25 cellular contexts compared by ENCODE assay signal in genomic region chr11:41010361-41011050, GRCh38.
DNase-seq lines count a peak whose midpoint lies in the region; ATAC-seq and TF ChIP-seq lines count a peak whose summit lies in the region.
"Had no signal": no experiment of that assay in that cellular context is flagged by ENCODE, and none has a peak within 500 bp of the region (broad histone marks: within the 10 kb centered on the region; RNA-seq: fewer than 3 reads in every experiment).

No MANE protein-coding gene starts in this region.

- no peaks in the 10 kb centered on the region for H4K20me1 ChIP-seq in neural progenitor cell (ENCODE audit: low read depth)
- H4K20me1 ChIP-seq: BLaER1 treated with 17β-estradiol and CSF1 and Interleukin-3, amounts not matched to agents 10 nM and 100 nM had no signal

- no peak overlapping the region for H3K9ac ChIP-seq in neural progenitor cell
- H3K9ac ChIP-seq: BLaER1 treated with 17β-estradiol and CSF1 and Interleukin-3, amounts not matched to agents 10 nM and 100 nM had no signal

- no peak overlapping the region for H3K4me3 Mint-ChIP-seq in neural progenitor cell
- H3K4me3 Mint-ChIP-seq: CD14-positive monocyte; CD4-positive, alpha-beta T cell; CD8-positive, alpha-beta memory T cell had no signal

- H3F3A ChIP-seq in neural progenitor cell (ENCODE audit: low read depth): no peaks in the 10 kb centered on the region

- WGBS in heart left ventricle, 4 donors: 76 to 82% (median 81%) methylated on average over 2 of the region's 2 CpGs

- no peak for TF ChIP-seq POLR2A in heart left ventricle (IDR thresholded peaks at IDR 0.05)

- H3K4me1 ChIP-seq in heart left ventricle: no peaks in the 10 kb centered on the region
- peaks cover 4% of the 10 kb centered on the region for H3K4me1 ChIP-seq in neural progenitor cell
- H3K4me1 ChIP-seq: A549; BE2C; BLaER1 treated with 17β-estradiol and CSF1 and Interleukin-3, amounts not matched to agents 10 nM and 100 nM had no signal

- no peaks in the 10 kb centered on the region for H3K9me3 ChIP-seq in heart left ventricle
- H3K9me3 ChIP-seq in neural progenitor cell (ENCODE audit: low read depth): no peaks in the 10 kb centered on the region
- H3K9me3 ChIP-seq: A549; BE2C; BLaER1 treated with 17β-estradiol and CSF1 and Interleukin-3, amounts not matched to agents 10 nM and 100 nM had no signal

- no peak for TF ChIP-seq CTCF in heart left ventricle (IDR thresholded peaks at IDR 0.05)
- TF ChIP-seq CTCF in neural progenitor cell (IDR thresholded peaks at IDR 0.05): no peak

- H2AFZ ChIP-seq in neural progenitor cell (replicated peaks): peak overlapping the region; percentile 4

- no peaks in the 10 kb centered on the region for H3K27me3 ChIP-seq in heart left ventricle
- no peaks in the 10 kb centered on the region for H3K27me3 ChIP-seq in neural progenitor cell
- H3K27me3 ChIP-seq: BE2C; BLaER1 treated with 17β-estradiol and CSF1 and Interleukin-3, amounts not matched to agents 10 nM and 100 nM had no signal

- DNase-seq in Right ventricle myocardium inferior (ENCODE audit: missing footprints) (peak; percentile 34), heart left ventricle (no peak), cerebellar nuclear complex (lab: John Stamatoyannopoulos, UW) (peak; percentile 0 to 44), neural progenitor cell (ENCODE audit: low spot score) (no peak), pons (ENCODE audit: low spot score) (peak; percentile 19)
- DNase-seq: 8988T; ACHN; AML-193; BE2C; Calu3; CD4-positive, alpha-beta T cell; CD8-positive, alpha-beta memory T cell; DMS153; DND-41; GDM1; GOT3; H7; HCEC 1CT had no signal

- H3K36me3 Mint-ChIP-seq in neural progenitor cell: no peaks in the 10 kb centered on the region
- H3K36me3 Mint-ChIP-seq: CD14-positive monocyte; CD8-positive, alpha-beta memory T cell had no signal

- no peak overlapping the region for H3K4me2 ChIP-seq in neural progenitor cell
- H3K4me2 ChIP-seq: A549; BLaER1 treated with 17β-estradiol and CSF1 and Interleukin-3, amounts not matched to agents 10 nM and 100 nM had no signal

- H3K9me3 Mint-ChIP-seq in neural progenitor cell: no peaks in the 10 kb centered on the region

- H3K36me3 ChIP-seq in heart left ventricle: no peaks in the 10 kb centered on the region
- no peaks in the 10 kb centered on the region for H3K36me3 ChIP-seq in neural progenitor cell
- H3K36me3 ChIP-seq: BE2C; BLaER1 treated with 17β-estradiol and CSF1 and Interleukin-3, amounts not matched to agents 10 nM and 100 nM had no signal

- intact Hi-C loops in Right ventricle myocardium inferior (cut with DNase I) (no loop called here), heart left ventricle (cut with DNase I) (no loop called here)

- peaks cover 2% of the 10 kb centered on the region for H3K27me3 Mint-ChIP-seq in neural progenitor cell (ENCODE audit: insufficient read depth, low read depth)
- H3K27me3 Mint-ChIP-seq: CD4-positive, alpha-beta T cell; CD8-positive, alpha-beta memory T cell had no signal

- ATAC-seq in Right ventricle myocardium inferior (no peak), heart left ventricle (no peak), HG03045 (IDR thresholded peaks at IDR 0.05; ENCODE audit: unreplicated experiment) (no peak), GM18867 (IDR thresholded peaks at IDR 0.05; ENCODE audit: unreplicated experiment) (no peak), HG03354 (IDR thresholded peaks at IDR 0.05; ENCODE audit: poor library complexity, severe bottlenecking, unreplicated experiment) (no peak)
- ATAC-seq: A549, GM12878 had no signal

- H3K27ac Mint-ChIP-seq in neural progenitor cell: no peak overlapping the region
- H3K27ac Mint-ChIP-seq: CD14-positive monocyte; CD4-positive, alpha-beta T cell; CD8-positive, alpha-beta memory T cell had no signal

- H3K4me1 Mint-ChIP-seq in neural progenitor cell: no peaks in the 10 kb centered on the region
- H3K4me1 Mint-ChIP-seq: CD14-positive monocyte; CD8-positive, alpha-beta memory T cell had no signal

- H3K4me3 ChIP-seq in heart left ventricle (no peak overlapping the region), neural progenitor cell (no peak overlapping the region)
- H3K4me3 ChIP-seq: A549; BLaER1 treated with 17β-estradiol and CSF1 and Interleukin-3, amounts not matched to agents 10 nM and 100 nM; GM12878 had no signal

- no peaks in the 10 kb centered on the region for H3K79me2 ChIP-seq in neural progenitor cell (ENCODE audit: low read depth)

- no peak overlapping the region for H3K27ac ChIP-seq in heart left ventricle
- no peak overlapping the region for H3K27ac ChIP-seq in neural progenitor cell
- H3K27ac ChIP-seq: A549; BLaER1 treated with 17β-estradiol and CSF1 and Interleukin-3, amounts not matched to agents 10 nM and 100 nM had no signal

Comparison
In these comparisons a context has a peak if more than half of its experiments do, and no peak if none do; other contexts are left out.
1. DNase-seq: peak in Right ventricle myocardium inferior (single experiment), cerebellar nuclear complex (2 of 2) and pons (single experiment); none in heart left ventricle (0 of 5) and neural progenitor cell (single experiment).